33 cellular contexts compared by ENCODE assay signal in genomic region chr7:83055197-83055596, GRCh38.
"Had no signal": no experiment of that assay in that cellular context is flagged by ENCODE, and none has a peak within 500 bp of the region (broad histone marks: within the 10 kb centered on the region; RNA-seq: fewer than 3 reads in every experiment).

No MANE protein-coding gene starts in this region.

- H3K9me3 ChIP-seq: adrenal gland, body of pancreas, breast epithelium had no signal

- H3K36me3 ChIP-seq: adrenal gland, brain microvascular endothelial cell, breast epithelium had no signal

- H3K4me1 ChIP-seq: adrenal gland, breast epithelium had no signal

- H3K27ac ChIP-seq: adrenal gland, body of pancreas, brain microvascular endothelial cell, breast epithelium, VCaP had no signal

- H3K27me3 ChIP-seq: adrenal gland, body of pancreas, brain microvascular endothelial cell, breast epithelium had no signal

- DNase-seq: activated B cell treated with CpG ODN at 0.5 μM for 24 hours; activated CD4-positive, alpha-beta memory T cell treated with anti-CD3 and anti-CD28 coated beads for 36 hours; activated CD4-positive, alpha-beta T cell treated with anti-CD3 and anti-CD28 coated beads for 4 hours; activated CD4-positive, alpha-beta T cell treated with anti-CD3 and anti-CD28 coated beads, Interleukin-2, amount 10 ng/mL, durations not matched to agents 24 days and 14 days; activated CD4-positive, alpha-beta T cell treated with anti-CD3 and anti-CD28 coated beads, Interleukin-2, amount 50 U/mL, for 1 hour; activated CD4-positive, alpha-beta T cell treated with anti-CD3 and anti-CD28 coated beads, Interleukin-2, amount 50 U/mL, for 4 hours; activated CD4-positive, CD25-positive, alpha-beta regulatory T cell treated with anti-CD3 and anti-CD28 coated beads, Interleukin-2, amount 50 U/mL, for 72 hours; activated CD8-positive, alpha-beta memory T cell treated with anti-CD3 and anti-CD28 coated beads, Interleukin-2, amount 50 U/mL, for 4 hours; activated CD8-positive, alpha-beta T cell treated with anti-CD3 and anti-CD28 coated beads for 36 hours; activated effector memory CD4-positive, alpha-beta T cell treated with anti-CD3 and anti-CD28 coated beads, Interleukin-2, amount 50 U/mL, for 16 hours; activated gamma-delta T cell treated with Interleukin-2 at 50 U/mL for 16 hours; activated naive CD4-positive, alpha-beta T cell; activated naive CD4-positive, alpha-beta T cell treated with anti-CD3 and anti-CD28 coated beads for 36 hours; activated naive CD4-positive, alpha-beta T cell treated with anti-CD3 and anti-CD28 coated beads, Interleukin-2, amount 50 U/mL, for 16 hours; activated naive CD8-positive, alpha-beta T cell treated with anti-CD3 and anti-CD28 coated beads for 36 hours; activated T-cell treated with anti-CD3 and anti-CD28 coated beads for 4 hours; activated T-cell treated with anti-CD3 and anti-CD28 coated beads, Interleukin-2, amount 50 U/mL, for 1 hour; activated T-cell treated with anti-CD3 and anti-CD28 coated beads, Interleukin-2, amount 50 U/mL, for 4 hours; activated T-cell treated with anti-CD3 and anti-CD28 coated beads, Interleukin-2, amount 50 U/mL, for 72 hours; adrenal gland; amniotic stem cell; aorta; body of pancreas; brain microvascular endothelial cell; cerebellar nuclear complex; T-helper 2 cell; T-helper 9 cell had no signal

- ATAC-seq: activated CD8-positive, alpha-beta T cell treated with anti-CD3 and anti-CD28 coated beads for 36 hours; activated naive CD4-positive, alpha-beta T cell treated with anti-CD3 and anti-CD28 coated beads, Interleukin-2, amount 50 U/mL, for 72 hours; activated T-cell treated with anti-CD3 and anti-CD28 coated beads, Interleukin-2, amount 50 U/mL, for 4 hours; activated T-cell treated with anti-CD3 and anti-CD28 coated beads, Interleukin-2, amount 50 U/mL, for 72 hours; activated T-helper 17 cell treated with anti-CD3 and anti-CD28 coated beads, Interleukin-2, amount 50 U/mL, for 72 hours; body of pancreas had no signal

- H3K4me3 ChIP-seq: adrenal gland, body of pancreas, breast epithelium had no signal

- FAIRE-seq: astrocyte, TTC549 had no signal
